ENCODE assay signal across 22 cellular contexts in genomic region chr10:91434041-91434440, GRCh38. TPM values are rescaled to one million over a fixed set of nuclear protein-coding genes. Genes with fewer than 3 reads are reported as not detected.
DNase-seq lines count a peak whose midpoint lies in the region; ATAC-seq, FAIRE-seq and TF ChIP-seq lines count a peak whose summit lies in the region.
"Had no signal": no experiment of that assay in that cellular context is flagged by ENCODE, and none has a peak within 500 bp of the region (broad histone marks: within the 10 kb centered on the region; RNA-seq: fewer than 3 reads in every experiment).

No MANE protein-coding gene starts in this region.

- no peak overlapping the region for H2BK5ac ChIP-seq in IMR-90 (ENCODE audit: low read depth, low read length, poor library complexity, severe bottlenecking)

- no peak for FAIRE-seq in A549 (lab: Jason Lieb, UNC)
- FAIRE-seq: frontal cortex, GM12891, H1 had no signal

- no peaks in the 10 kb centered on the region for H3K79me2 ChIP-seq in mammary epithelial cell (ENCODE audit: insufficient read depth, low read length)

- WGBS in A549 (ENCODE audit: missing lambda C conversion rate): 75% methylated on average over 1 of the region's 1 CpG
- no CpG with 5 or more reads among the region's 1 CpG for WGBS in IMR-90 (ENCODE audit: extremely low coverage in 2 of 2, insufficient read length in 1 of 2), 2 experiments
- 46% methylated on average over 1 of the region's 1 CpG for WGBS in mammary epithelial cell (ENCODE audit: low coverage, missing lambda C conversion rate)

- intact Hi-C loops in IMR-90 (cut with micrococcal nuclease): no loop called here
- intact Hi-C loops in mammary epithelial cell (cut with micrococcal nuclease): no loop called here

- no peak overlapping the region for H2BK20ac ChIP-seq in IMR-90 (ENCODE audit: low read depth, low read length)

- H3K9ac ChIP-seq in IMR-90 (ENCODE audit: low read depth, low read length) (no peak overlapping the region), mammary epithelial cell (ENCODE audit: insufficient read depth, low read length) (no peak overlapping the region)

- no peak overlapping the region for H2AK9ac ChIP-seq in IMR-90 (replicated peaks; ENCODE audit: low read depth, low read length, poor library complexity)

- 0 out of 2 replicates have a peak, but pooled peaks cover 4% of the 10 kb centered on the region for H3K9me1 ChIP-seq in IMR-90 (ENCODE audit: insufficient read depth, low read length)

- no peak overlapping the region for H4K91ac ChIP-seq in IMR-90 (ENCODE audit: insufficient read depth, low read depth, low read length)

- H3K4me2 ChIP-seq in A549 (peak overlapping the region; percentile 40), IMR-90 (ENCODE audit: low read depth, low read length) (no peak overlapping the region), mammary epithelial cell (ENCODE audit: insufficient read depth, low read depth, low read length) (no peak overlapping the region)

- TF ChIP-seq EP300 in A549 (IDR thresholded peaks at IDR 0.05): no peak

- TF ChIP-seq RAD21 in A549 (conservative IDR thresholded peaks at IDR 0.05 in 1 of 2, IDR thresholded peaks at IDR 0.05 in 1 of 2): no peak
- no peak for TF ChIP-seq RAD21 in IMR-90 (IDR thresholded peaks at IDR 0.05; ENCODE audit: low read length)

- H3K4ac ChIP-seq in IMR-90 (ENCODE audit: low read depth, low read length): no peak overlapping the region

- no peak overlapping the region for H3K56ac ChIP-seq in IMR-90 (ENCODE audit: extremely low read depth, insufficient read depth, low read length)

- peaks cover 7% of the 10 kb centered on the region for H3K36me3 ChIP-seq in IMR-90 (ENCODE audit: control insufficient read depth, insufficient read depth, low read length)
- H3K36me3 ChIP-seq in mammary epithelial cell (ENCODE audit: insufficient read depth, low read length): no peaks in the 10 kb centered on the region
- H3K36me3 ChIP-seq: prostate gland had no signal

- no peak overlapping the region for H4K8ac ChIP-seq in IMR-90 (ENCODE audit: low read depth in 2 of 2, low read length in 2 of 2)

- TF ChIP-seq CTCF in A549 (IDR thresholded peaks at IDR 0.05): no peak
- TF ChIP-seq CTCF in IMR-90 (conservative IDR thresholded peaks at IDR 0.05; ENCODE audit: low read depth, low read length): no peak
- no peak for TF ChIP-seq CTCF in mammary epithelial cell (conservative IDR thresholded peaks at IDR 0.05 in 1 of 2, IDR thresholded peaks at IDR 0.05 in 1 of 2; ENCODE audit: extremely low read depth in 1 of 2, insufficient read depth in 1 of 2, low read depth in 1 of 2, low read length in 2 of 2)

- H2AK5ac ChIP-seq in IMR-90 (ENCODE audit: low read depth, low read length): no peak overlapping the region

- no peak for TF ChIP-seq POLR2A in A549 (IDR thresholded peaks at IDR 0.05; ENCODE audit: low read length)
- TF ChIP-seq POLR2A in IMR-90 (IDR thresholded peaks at IDR 0.05; ENCODE audit: low read depth, low read length): no peak
- no peak for TF ChIP-seq POLR2A in erythroblast (IDR thresholded peaks at IDR 0.05; ENCODE audit: low read length)

- H4K5ac ChIP-seq in IMR-90 (ENCODE audit: low read depth, low read length): no peak overlapping the region

- no TSS peak for BruUV-seq in IMR-90 (replicated peaks; lab: Mats Ljungman, UMichigan)
- BruUV-seq in mammary epithelial cell (replicated peaks; lab: Mats Ljungman, UMichigan): no TSS peak

- peaks cover 18 to 25% of the 10 kb centered on the region in 2 experiments for H3K79me1 ChIP-seq in IMR-90 (ENCODE audit: low read depth in 1 of 2, low read length in 2 of 2)

- no peak overlapping the region for H2BK120ac ChIP-seq in IMR-90 (ENCODE audit: low read depth, low read length)

- no peak overlapping the region for H2AFZ ChIP-seq in IMR-90 (replicated peaks; ENCODE audit: low read length, poor library complexity)
- no peak overlapping the region for H2AFZ ChIP-seq in mammary epithelial cell (ENCODE audit: low read depth, low read length)

- H4K20me1 ChIP-seq in IMR-90 (ENCODE audit: insufficient read depth, low read length) (no peaks in the 10 kb centered on the region), mammary epithelial cell (ENCODE audit: insufficient read depth, low read length) (no peaks in the 10 kb centered on the region)

- dilution Hi-C loops in IMR-90 (cut with HindIII; ENCODE audit: low sequenced_read_pairs, unreplicated experiment): no loop called here
- dilution Hi-C loops in mammary epithelial cell (cut with HindIII; ENCODE audit: low sequenced_read_pairs): no loop called here

- DNase-seq in A549 (ENCODE audit: low read depth in 1 of 2, low spot score in 1 of 2): no peak
- DNase-seq in IMR-90: peak; percentile 77
- DNase-seq in mammary epithelial cell: peak; percentile 54
- peak; percentile 28 for DNase-seq in kidney glomerular epithelial cell (lab: John Stamatoyannopoulos, UW)
- DNase-seq in NCI-H2196 treated with DMSO at 0.1 percent for 48 hours (lab: John Stamatoyannopoulos, UW; ENCODE audit: unreplicated experiment): no peak
- no peak for DNase-seq in NCI-H1048 (lab: John Stamatoyannopoulos, UW)
- DNase-seq in erythroblast (lab: John Stamatoyannopoulos, UW): no peak
- DNase-seq: activated naive CD4-positive, alpha-beta T cell treated with Interleukin-2 at 50 U/mL for 16 hours; effector CD4-positive, alpha-beta T cell; GDM1; NCI-H446; SIG-M5; stimulated activated CD4-positive, alpha-beta T cell treated with anti-CD3 and anti-CD28 coated beads, Interleukin-12 subunit alpha, Interleukin-12 subunit beta, amount 100 ng/mL, for 4 hours; stomach had no signal

- ATAC-seq in A549 (no peak), IMR-90 (ENCODE audit: low read depth) (peak; percentile 56; the same call in 1 of the 2 replicates), HG03108 (IDR thresholded peaks at IDR 0.05; ENCODE audit: unreplicated experiment) (no peak)
- ATAC-seq: activated CD4-positive, CD25-positive, alpha-beta regulatory T cell treated with anti-CD3 and anti-CD28 coated beads, Interleukin-2, amount 50 U/mL, for 24 hours; natural killer cell treated with Interleukin-12 subunit alpha and Interleukin-12 subunit beta and Interleukin-15 and Interleukin-18, amount 100 ng/mL, for 72 hours had no signal

- no peak overlapping the region for H3K4me3 ChIP-seq in A549
- H3K4me3 ChIP-seq in IMR-90 (ENCODE audit: insufficient read depth, low read depth, low read length): no peak overlapping the region
- no peak overlapping the region for H3K4me3 ChIP-seq in mammary epithelial cell (replicated peaks in 1 of 3; ENCODE audit: insufficient read depth in 1 of 3, low read depth in 2 of 3, low read length in 3 of 3)
- H3K4me3 ChIP-seq: prostate gland, stomach had no signal

- H3K9me3 ChIP-seq in A549 (no peaks in the 10 kb centered on the region), IMR-90 (ENCODE audit: control insufficient read depth, insufficient read depth, low read length) (no peaks in the 10 kb centered on the region), mammary epithelial cell (replicated peaks; ENCODE audit: insufficient read depth, low read length) (no peaks in the 10 kb centered on the region)
- H3K9me3 ChIP-seq: Caco-2, prostate gland, stomach had no signal

- H2BK15ac ChIP-seq in IMR-90 (ENCODE audit: low read depth, low read length): no peak overlapping the region

- no peak overlapping the region for H3K18ac ChIP-seq in IMR-90 (ENCODE audit: low read depth, low read length)

- H3K4me1 ChIP-seq in A549 (peaks cover 14% of the 10 kb centered on the region; the same call in 2 of the 3 replicates), IMR-90 (ENCODE audit: control insufficient read depth, insufficient read depth, low read length) (peaks cover 2% of the 10 kb centered on the region; the same call in 1 of the 2 replicates), mammary epithelial cell (ENCODE audit: insufficient read depth, low read length) (peaks cover 6% of the 10 kb centered on the region)
- H3K4me1 ChIP-seq: Caco-2, prostate gland had no signal

- no peak overlapping the region for H3K27ac ChIP-seq in A549
- H3K27ac ChIP-seq in IMR-90 (ENCODE audit: insufficient read depth, low read length): no peak overlapping the region
- H3K27ac ChIP-seq in mammary epithelial cell (ENCODE audit: insufficient read depth, low read depth, low read length): no peak overlapping the region
- H3K27ac ChIP-seq: stomach had no signal

- POLR2A ChIA-PET in A549 (lab: Yijun Ruan, JAX): no interaction called here
- POLR2A ChIA-PET in IMR-90 (lab: Charles Lee; ENCODE audit: unreplicated experiment): no interaction called here

- no peak overlapping the region for H3K23ac ChIP-seq in IMR-90 (ENCODE audit: low read depth, low read length)

- in situ Hi-C loops in IMR-90 (cut with MboI; ENCODE audit: low sequenced_read_pairs) (no loop called here), mammary epithelial cell (cut with MboI; ENCODE audit: low sequenced_read_pairs in 2 of 2) (no loop called here)

- H3K27me3 ChIP-seq in IMR-90 (ENCODE audit: control insufficient read depth, insufficient read depth, low read length): no peaks in the 10 kb centered on the region
- H3K27me3 ChIP-seq in mammary epithelial cell (ENCODE audit: insufficient read depth, low read length): no peaks in the 10 kb centered on the region
- H3K27me3 ChIP-seq: stomach had no signal

- CTCF ChIA-PET in A549 (lab: Yijun Ruan, JAX) (no interaction called here), IMR-90 (lab: Yijun Ruan, JAX) (no interaction called here), mammary epithelial cell (lab: Charles Lee; ENCODE audit: low non-redundant PET) (no interaction called here)

- no peak overlapping the region for H3K14ac ChIP-seq in IMR-90 (replicated peaks; ENCODE audit: low read depth, low read length)

TF ChIP-seq in A549, 52 proteins besides CTCF, POLR2A, EP300 and RAD21:
- no peak for TF ChIP-seq JUN (IDR thresholded peaks at IDR 0.05)
- no peak for TF ChIP-seq SMC3 (IDR thresholded peaks at IDR 0.05)
TF ChIP-seq in A549: peak in this region for 0.

TF ChIP-seq in IMR-90, 13 proteins besides CTCF, POLR2A, EP300 and RAD21:
- no peak for TF ChIP-seq RFX5 (IDR thresholded peaks at IDR 0.05; ENCODE audit: low read depth, low read length)
- 0 out of 2 replicates have a peak, but pooled peaks have one; percentile 11 for TF ChIP-seq CEBPB (IDR thresholded peaks at IDR 0.05; ENCODE audit: low read depth, low read length)

RNA-seq across cellular contexts. Expression of gene HECTD2, which starts 23.9 kb away (rescaled TPM):
- polyA plus RNA-seq in A549 (2011; rRNA removed) (13.4 and 13.9 TPM in 2 replicates), A549 (2017; fragmentation: RNase III; extraction: RNeasy Plus Mini Kit Qiagen cat#74134 plus additional on column Dnase treatment) (3.8 to 5.7 TPM (median 4.1 TPM) in 3 replicates), IMR-90 (2012; rRNA removed) (3.2 and 5.2 TPM in 2 replicates), mammary epithelial cell (1.7 TPM)
- polyA plus RNA-seq in A549 (2012; cell fraction: cytosol; rRNA removed): 2.0 and 2.6 TPM in 2 replicates
- polyA plus RNA-seq in A549 (2012; cell fraction: nucleus; rRNA removed): 2.6 and 3.3 TPM in 2 replicates
- 7.6 and 11.0 TPM in 2 replicates for polyA minus RNA-seq in A549 (2011; rRNA and poly(A)+ RNA removed)
- total RNA-seq in IMR-90 (2012; rRNA removed) (5.9 and 10.3 TPM in 2 replicates), mammary epithelial cell (10 to 100 TPM in 1 of 2 donors, 1 to 10 TPM in 1; 10.0 TPM)
- 0.97 and 1.2 TPM in 2 replicates for polyA plus RNA-seq in IMR-90 (2012; cell fraction: cytosol; rRNA removed)
- 2.9 and 22.5 TPM in 2 replicates for polyA plus RNA-seq in IMR-90 (2012; cell fraction: nucleus; rRNA removed; ENCODE audit: low replicate concordance)
- polyA minus RNA-seq in mammary epithelial cell: 11.0 TPM

Comparison
In these comparisons a context has a peak if more than half of its experiments do, and no peak if none do; other contexts are left out.
1. DNase-seq: peak in IMR-90 (single experiment), mammary epithelial cell (single experiment) and kidney glomerular epithelial cell (single experiment); none in A549 (0 of 2), NCI-H2196 treated with DMSO at 0.1 percent for 48 hours (single experiment), NCI-H1048 (single experiment) and erythroblast (0 of 2).